In the genomic region with DNA sequence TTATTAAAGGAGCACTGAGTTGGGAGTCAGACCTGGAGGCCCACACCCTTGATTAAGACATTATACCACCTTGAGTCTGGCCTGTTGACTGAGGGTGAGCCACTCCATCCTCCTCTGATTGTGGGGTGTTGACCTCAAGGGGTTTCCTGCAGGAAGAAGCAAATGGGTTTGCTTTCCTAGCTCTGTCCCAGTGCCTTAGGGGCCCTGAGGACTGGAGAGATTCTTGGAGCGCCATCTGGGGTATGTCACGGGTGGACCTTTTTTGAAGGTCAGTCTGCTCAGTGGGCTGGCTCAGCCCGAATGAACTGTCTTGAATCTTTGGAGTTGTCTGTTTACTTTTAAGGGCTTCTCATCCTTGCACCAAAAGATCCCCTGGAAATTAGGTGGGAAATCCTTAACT, we compare ENCODE assay signal across 7 cellular contexts. TPM values are rescaled to one million over a fixed set of nuclear protein-coding genes. Genes with fewer than 3 reads are reported as not detected.
A peak's percentile ranks its signal among the peaks of the same experiment; 100 is the strongest.
DNase-seq lines count a peak whose midpoint lies in the region; ATAC-seq, FAIRE-seq and TF ChIP-seq lines count a peak whose summit lies in the region.
"Not testable (repeated sequence)": the region's sequence is repeated elsewhere in the genome, so short reads cannot be mapped to it uniquely, and the experiment has no call there.

No MANE protein-coding gene starts in this region.

- not testable (repeated sequence) for H3K9me3 ChIP-seq in K562 (replicated peaks; ENCODE audit: control insufficient read depth, insufficient read depth, low read depth, low read length)

- intact Hi-C loops in activated CD4-positive, alpha-beta T cell treated with anti-CD3 and anti-CD28 coated beads, Interleukin-2, amount 10 ng/mL, durations not matched to agents 24 days and 14 days (cut with micrococcal nuclease): not testable (repeated sequence)
- intact Hi-C loops in K562 (cut with micrococcal nuclease): loop anchor here (2.0 to 5.0 kb wide), 2 partner anchors 107 to 167 kb away; no protein-coding TSS in a partner anchor

- not testable (repeated sequence) for H3K27ac ChIP-seq in K562 (ENCODE audit: extremely low read depth, low read depth, low read length)

- H3K9me1 ChIP-seq in K562 (ENCODE audit: control insufficient read depth, insufficient read depth, low read length): not testable (repeated sequence)

- ATAC-seq in activated naive CD4-positive, alpha-beta T cell treated with anti-CD3 and anti-CD28 coated beads, Interleukin-2, amount 50 U/mL, for 72 hours; K562; stimulated activated naive CD8-positive, alpha-beta T cell treated with anti-CD3 and anti-CD28 coated beads, Interleukin-15, amount 100 ng/mL, for 72 hours: not testable (repeated sequence)

- H3K27ac Mint-ChIP-seq in T-helper 1 cell treated with Interleukin-12 subunit alpha and Interleukin-12 subunit beta and Interleukin-4 antibody, amounts not matched to agents 30 μg/mL and 1 μg/mL, for 36 hours: peak overlapping the region; percentile 50
- H3K27ac Mint-ChIP-seq in activated CD4-positive, alpha-beta T cell treated with anti-CD3 and anti-CD28 coated beads, Interleukin-2, amount 10 ng/mL, durations not matched to agents 24 days and 14 days: peak overlapping the region; percentile 78
- H3K27ac Mint-ChIP-seq in activated T-cell treated with anti-CD3 and anti-CD28 coated beads, Interleukin-2, amount 50 U/mL, for 24 hours: peak overlapping the region; percentile 35
- H3K27ac Mint-ChIP-seq in activated naive CD4-positive, alpha-beta T cell treated with anti-CD3 and anti-CD28 coated beads, Interleukin-2, amount 50 U/mL, for 72 hours: peak overlapping the region; percentile 9 to 39
- peak overlapping the region in 1 of 2 donors; percentile 96 for H3K27ac Mint-ChIP-seq in stimulated activated naive CD8-positive, alpha-beta T cell treated with anti-CD3 and anti-CD28 coated beads, Interleukin-15, amount 100 ng/mL, for 72 hours

- peak in 1 of 2 experiments; percentile 41; a peak in 2 of 4 replicates for TF ChIP-seq RAD21 in K562 (CRISPR knock-in tag; conservative IDR thresholded peaks at IDR 0.05 in 1 of 2, IDR thresholded peaks at IDR 0.05 in 1 of 2)

- peaks cover 79% of the 10 kb centered on the region for H3K4me1 Mint-ChIP-seq in T-helper 1 cell treated with Interleukin-12 subunit alpha and Interleukin-12 subunit beta and Interleukin-4 antibody, amounts not matched to agents 30 μg/mL and 1 μg/mL, for 36 hours (ENCODE audit: low read depth)
- H3K4me1 Mint-ChIP-seq in activated CD4-positive, alpha-beta T cell treated with anti-CD3 and anti-CD28 coated beads, Interleukin-2, amount 10 ng/mL, durations not matched to agents 24 days and 14 days: peaks cover 82% of the 10 kb centered on the region
- peaks cover 93% of the 10 kb centered on the region for H3K4me1 Mint-ChIP-seq in activated T-cell treated with anti-CD3 and anti-CD28 coated beads, Interleukin-2, amount 50 U/mL, for 24 hours (ENCODE audit: low read depth)
- H3K4me1 Mint-ChIP-seq in stimulated activated naive CD8-positive, alpha-beta T cell treated with anti-CD3 and anti-CD28 coated beads, Interleukin-15, amount 100 ng/mL, for 72 hours: peaks cover 100% of the 10 kb centered on the region

- H2AFZ ChIP-seq in K562 (ENCODE audit: low read depth, low read length): not testable (repeated sequence)

- not testable (repeated sequence) for H3K9ac ChIP-seq in K562 (ENCODE audit: insufficient read depth in 1 of 2, low read depth in 2 of 2, low read length in 2 of 2)

- not testable (repeated sequence) for H3K27me3 ChIP-seq in K562 (ENCODE audit: control insufficient read depth in 2 of 2, insufficient read depth in 2 of 2, low read length in 2 of 2)

- not testable (repeated sequence) for BruUV-seq in K562 (replicated peaks; lab: Mats Ljungman, UMichigan)

- not testable (repeated sequence) for FAIRE-seq in K562 (lab: Jason Lieb, UNC)

- not testable (repeated sequence) for DNase-seq in activated CD4-positive, alpha-beta T cell treated with anti-CD3 and anti-CD28 coated beads, Interleukin-2, amount 10 ng/mL, durations not matched to agents 24 days and 14 days; activated T-cell treated with anti-CD3 and anti-CD28 coated beads, Interleukin-2, amount 50 U/mL, for 24 hours; activated naive CD4-positive, alpha-beta T cell treated with anti-CD3 and anti-CD28 coated beads, Interleukin-2, amount 50 U/mL, for 72 hours (ENCODE audit: low spot score in 2 of 2); K562 (ENCODE audit: extremely low read depth in 1 of 4, low spot score in 3 of 4); stimulated activated naive CD8-positive, alpha-beta T cell treated with anti-CD3 and anti-CD28 coated beads, Interleukin-15, amount 100 ng/mL, for 72 hours
- DNase-seq in islet precursor cell: peak; percentile 77

- peaks cover 11% of the 10 kb centered on the region; the same call in 1 of the 3 replicates for H3K36me3 ChIP-seq in K562 (ENCODE audit: control insufficient read depth, insufficient read depth, low read length)

- not testable (repeated sequence) for H3K27me3 Mint-ChIP-seq in T-helper 1 cell treated with Interleukin-12 subunit alpha and Interleukin-12 subunit beta and Interleukin-4 antibody, amounts not matched to agents 30 μg/mL and 1 μg/mL, for 36 hours (ENCODE audit: low read depth); activated CD4-positive, alpha-beta T cell treated with anti-CD3 and anti-CD28 coated beads, Interleukin-2, amount 10 ng/mL, durations not matched to agents 24 days and 14 days; activated T-cell treated with anti-CD3 and anti-CD28 coated beads, Interleukin-2, amount 50 U/mL, for 24 hours; stimulated activated naive CD8-positive, alpha-beta T cell treated with anti-CD3 and anti-CD28 coated beads, Interleukin-15, amount 100 ng/mL, for 72 hours

- 0 out of 6 replicates have a peak, but pooled peaks of 1 of the 3 experiments have one; percentile 6 for TF ChIP-seq CTCF in K562 (IDR thresholded peaks at IDR 0.05 in 2 of 3, conservative IDR thresholded peaks at IDR 0.05 in 1 of 3; ENCODE audit: insufficient read depth in 2 of 3, low read depth in 1 of 3, low read length in 3 of 3)

- CTCF ChIA-PET in K562 (lab: Yijun Ruan, JAX; ENCODE audit: low intra/inter-chr PET ratio): not testable (repeated sequence)

- peaks cover 15% of the 10 kb centered on the region; the same call in 1 of the 2 replicates for H4K20me1 ChIP-seq in K562 (replicated peaks; ENCODE audit: control insufficient read depth, insufficient read depth, low read length)

- in situ Hi-C loops in K562 (cut with MboI): not testable (repeated sequence)

- H3K4me1 ChIP-seq in K562 (replicated peaks in 1 of 2; ENCODE audit: control insufficient read depth in 2 of 2, insufficient read depth in 2 of 2, low read length in 2 of 2): peaks cover 67 to 85% of the 10 kb centered on the region in 2 experiments

- 63% methylated on average over 3 of the region's 3 CpGs for WGBS in K562 (ENCODE audit: insufficient coverage, low coverage, missing lambda C conversion rate)

- TF ChIP-seq POLR2A in K562 (conservative IDR thresholded peaks at IDR 0.05): not testable (repeated sequence)

- H3K4me3 ChIP-seq in K562: not testable (repeated sequence)

- not testable (repeated sequence) for TF ChIP-seq EP300 in K562 (IDR thresholded peaks at IDR 0.05; ENCODE audit: low read length)

- not testable (repeated sequence) for H3K9me3 Mint-ChIP-seq in T-helper 1 cell treated with Interleukin-12 subunit alpha and Interleukin-12 subunit beta and Interleukin-4 antibody, amounts not matched to agents 30 μg/mL and 1 μg/mL, for 36 hours; activated CD4-positive, alpha-beta T cell treated with anti-CD3 and anti-CD28 coated beads, Interleukin-2, amount 10 ng/mL, durations not matched to agents 24 days and 14 days; activated T-cell treated with anti-CD3 and anti-CD28 coated beads, Interleukin-2, amount 50 U/mL, for 24 hours; activated naive CD4-positive, alpha-beta T cell treated with anti-CD3 and anti-CD28 coated beads, Interleukin-2, amount 50 U/mL, for 72 hours; stimulated activated naive CD8-positive, alpha-beta T cell treated with anti-CD3 and anti-CD28 coated beads, Interleukin-15, amount 100 ng/mL, for 72 hours

- POLR2A ChIA-PET in K562 (lab: Yijun Ruan, JAX): interaction anchor here (1.4 kb wide), 1 partner anchor 83 kb away, joined by 6 read pairs; no protein-coding TSS in a partner anchor

- H3K4me3 Mint-ChIP-seq in T-helper 1 cell treated with Interleukin-12 subunit alpha and Interleukin-12 subunit beta and Interleukin-4 antibody, amounts not matched to agents 30 μg/mL and 1 μg/mL, for 36 hours: peak overlapping the region; percentile 24
- H3K4me3 Mint-ChIP-seq in activated CD4-positive, alpha-beta T cell treated with anti-CD3 and anti-CD28 coated beads, Interleukin-2, amount 10 ng/mL, durations not matched to agents 24 days and 14 days: peak overlapping the region; percentile 61
- H3K4me3 Mint-ChIP-seq in activated T-cell treated with anti-CD3 and anti-CD28 coated beads, Interleukin-2, amount 50 U/mL, for 24 hours: not testable (repeated sequence)
- peak overlapping the region; percentile 70 to 73 for H3K4me3 Mint-ChIP-seq in stimulated activated naive CD8-positive, alpha-beta T cell treated with anti-CD3 and anti-CD28 coated beads, Interleukin-15, amount 100 ng/mL, for 72 hours

- peaks cover 97% of the 10 kb centered on the region for H3K79me2 ChIP-seq in K562 (ENCODE audit: control insufficient read depth, insufficient read depth, low read length)

- H3K36me3 Mint-ChIP-seq in T-helper 1 cell treated with Interleukin-12 subunit alpha and Interleukin-12 subunit beta and Interleukin-4 antibody, amounts not matched to agents 30 μg/mL and 1 μg/mL, for 36 hours (ENCODE audit: low read depth): not testable (repeated sequence)
- peaks cover 20% of the 10 kb centered on the region for H3K36me3 Mint-ChIP-seq in activated CD4-positive, alpha-beta T cell treated with anti-CD3 and anti-CD28 coated beads, Interleukin-2, amount 10 ng/mL, durations not matched to agents 24 days and 14 days (ENCODE audit: low read depth)
- H3K36me3 Mint-ChIP-seq in activated T-cell treated with anti-CD3 and anti-CD28 coated beads, Interleukin-2, amount 50 U/mL, for 24 hours (ENCODE audit: low read depth): peaks cover 40% of the 10 kb centered on the region
- peaks cover 8 to 39% of the 10 kb centered on the region in 2 donors for H3K36me3 Mint-ChIP-seq in activated naive CD4-positive, alpha-beta T cell treated with anti-CD3 and anti-CD28 coated beads, Interleukin-2, amount 50 U/mL, for 72 hours

- H3K4me2 ChIP-seq in K562 (ENCODE audit: insufficient read depth, low read length): peak overlapping the region; percentile 22; the same call in 1 of the 2 replicates

RNA-seq across cellular contexts. Expression of gene KSR1, which starts 7.8 kb away (rescaled TPM):
- total RNA-seq in activated CD4-positive, alpha-beta T cell treated with anti-CD3 and anti-CD28 coated beads, Interleukin-2, amount 10 ng/mL, durations not matched to agents 24 days and 14 days: 104 TPM in 2 replicates
- total RNA-seq in activated naive CD4-positive, alpha-beta T cell treated with anti-CD3 and anti-CD28 coated beads, Interleukin-2, amount 50 U/mL, for 72 hours: 100 to 1,000 TPM; 132 to 194 TPM
- 221 and 371 TPM in 2 replicates for total RNA-seq in K562 (2011; cell fraction: chromatin; rRNA removed; ENCODE audit: low replicate concordance)
- total RNA-seq in K562 (2011; cell fraction: nucleolus; rRNA removed): 168 and 203 TPM in 2 replicates
- total RNA-seq in K562 (2011; cell fraction: nucleoplasm; rRNA removed): 226 and 236 TPM in 2 replicates
- 17.8 and 18.2 TPM in 2 replicates for total RNA-seq in K562 (2014; rRNA removed)
- total RNA-seq in K562 (2014; rRNA removed; fragmentation: Illumina TruSeq; extraction: Trizol): 14.7 and 18.4 TPM in 2 replicates
- 9.6 and 10.9 TPM in 2 replicates for total RNA-seq in K562 (2015; rRNA removed; fragmentation: Illumina TruSeq; extraction: Trizol)
- total RNA-seq in K562 (2021): 48.0 and 51.7 TPM in 2 replicates
- polyA plus RNA-seq in K562 (2011; rRNA removed): 16.4 and 20.2 TPM in 2 replicates
- polyA plus RNA-seq in K562 (2011; cell fraction: cytosol; rRNA removed): 9.1 and 16.1 TPM in 2 replicates
- 52.3 and 120 TPM in 2 replicates for polyA plus RNA-seq in K562 (2011; cell fraction: nucleus; rRNA removed)
- 27.7 and 56.2 TPM in 2 replicates for polyA plus RNA-seq in K562 (2012)
- 36.9 and 38.0 TPM in 2 replicates for polyA plus RNA-seq in K562 (2014; fragmentation: Illumina TruSeq; extraction: Trizol)
- polyA plus RNA-seq in K562 (2014; fragmentation: Nextera tagmentation; extraction: Ambion mirVana): 1 to 10 TPM; 1.4 TPM
- 29.4 and 33.6 TPM in 2 replicates for polyA plus RNA-seq in K562 (2014; rRNA removed)
- 19.1 and 30.3 TPM in 2 replicates for polyA minus RNA-seq in K562 (2011; rRNA and poly(A)+ RNA removed)
- polyA minus RNA-seq in K562 (2011; cell fraction: cytosol; rRNA and poly(A)+ RNA removed): 12.2 and 19.3 TPM in 2 replicates
- polyA minus RNA-seq in K562 (2011; cell fraction: nucleus; rRNA and poly(A)+ RNA removed): 31.8 and 39.9 TPM in 2 replicates
